Comparison of ENCODE assay signal across 12 cellular contexts in the genomic region with DNA sequence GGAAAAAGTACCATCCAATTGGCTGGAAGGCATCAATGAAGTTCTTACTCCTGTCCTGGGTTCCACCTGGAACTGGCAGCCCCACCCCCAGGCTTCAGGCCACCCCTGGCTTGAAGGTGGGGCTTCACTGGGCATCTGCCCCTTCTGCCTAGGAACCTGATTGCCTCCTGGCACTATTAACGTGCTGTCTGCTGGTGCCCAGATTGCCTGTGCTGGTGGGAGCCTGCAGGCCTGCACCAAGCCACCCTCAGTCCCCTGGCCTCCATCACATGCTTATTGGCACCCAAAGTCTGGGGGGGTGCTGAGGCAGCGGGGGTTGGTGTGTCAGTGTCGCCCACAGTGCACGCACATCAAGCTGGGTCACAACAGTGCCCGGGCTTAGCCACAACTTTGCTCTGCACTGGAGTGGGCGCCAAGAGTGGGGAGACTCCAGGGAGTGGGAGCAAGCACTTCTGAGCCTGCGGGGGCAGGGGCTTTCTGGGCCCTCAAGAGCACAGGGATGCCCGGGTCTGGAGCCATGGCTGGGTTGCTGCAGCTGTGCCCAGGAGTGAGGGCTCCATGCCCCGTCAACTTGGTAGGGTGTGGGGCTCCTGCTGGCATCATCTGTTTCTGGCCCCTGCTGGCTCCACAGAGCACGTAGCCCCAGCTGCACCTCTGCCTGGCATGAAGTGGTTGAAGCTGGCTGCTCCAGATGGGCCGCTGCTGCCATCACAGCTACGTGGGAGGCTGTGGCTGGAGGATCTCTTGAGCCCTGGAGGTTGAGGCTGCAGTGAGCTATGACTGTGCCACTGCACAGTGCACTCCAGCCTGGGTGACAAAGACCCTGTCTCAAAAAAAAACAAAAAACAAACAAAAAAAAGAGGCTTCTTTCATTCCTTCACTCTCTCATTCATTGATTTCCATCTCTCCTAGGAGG. TPM values are rescaled to one million over a fixed set of nuclear protein-coding genes. Genes with fewer than 3 reads are reported as not detected.
DNase-seq lines count a peak whose midpoint lies in the region; ATAC-seq and TF ChIP-seq lines count a peak whose summit lies in the region.
"Had no signal": no experiment of that assay in that cellular context is flagged by ENCODE, and none has a peak within 500 bp of the region (broad histone marks: within the 10 kb centered on the region; RNA-seq: fewer than 3 reads in every experiment).

No MANE protein-coding gene starts in this region.

- H3K9me3 ChIP-seq in ES-I3 (ENCODE audit: control insufficient read depth, insufficient read depth, low read length) (no peaks in the 10 kb centered on the region), neural cell (ENCODE audit: low read length) (no peaks in the 10 kb centered on the region)

- peaks cover 2% of the 10 kb centered on the region; the same call in 1 of the 2 replicates for H3K79me2 ChIP-seq in KMS-11 (ENCODE audit: insufficient read depth, low read depth)
- no peaks in the 10 kb centered on the region for H3K79me2 ChIP-seq in neural cell (replicated peaks; ENCODE audit: insufficient read depth, low read length)

- no peaks in the 10 kb centered on the region for H3K27me3 ChIP-seq in KMS-11 (ENCODE audit: insufficient read depth, low read depth)
- H3K27me3 ChIP-seq in neural cell (ENCODE audit: insufficient read depth, low read depth, low read length), result no peaks in the 10 kb centered on the region

- H3K27ac Mint-ChIP-seq in effector memory CD8-positive, alpha-beta T cell, result peak overlapping the region; percentile 89
- no peak overlapping the region for H3K27ac Mint-ChIP-seq in T-helper 2 cell treated with Interferon-gamma antibody and Interleukin-4, amounts not matched to agents 5 μg/mL and 100 μg/mL, for 36 hours

- H3K4me1 Mint-ChIP-seq in effector memory CD8-positive, alpha-beta T cell (ENCODE audit: low read depth in 2 of 2), result peaks cover 17 to 21% of the 10 kb centered on the region in 2 donors
- H3K4me1 Mint-ChIP-seq in T-helper 2 cell treated with Interferon-gamma antibody and Interleukin-4, amounts not matched to agents 5 μg/mL and 100 μg/mL, for 36 hours (ENCODE audit: low read depth), result peaks cover 10% of the 10 kb centered on the region

- no peak overlapping the region for H3K4me3 ChIP-seq in KMS-11 (IDR thresholded peaks at IDR 0.05; ENCODE audit: insufficient read depth, low read depth, low read length)
- H3K4me3 ChIP-seq in neural cell (ENCODE audit: low read length), result peak overlapping the region; percentile 40

- H3K36me3 ChIP-seq in ES-I3 (ENCODE audit: insufficient read depth, low read length), result no peaks in the 10 kb centered on the region
- H3K36me3 ChIP-seq in KMS-11 (ENCODE audit: insufficient read depth), result no peaks in the 10 kb centered on the region
- H3K36me3 ChIP-seq in neural cell (ENCODE audit: insufficient read depth, low read length), result no peaks in the 10 kb centered on the region

- no peak for TF ChIP-seq EP300 in neural cell (conservative IDR thresholded peaks at IDR 0.05; ENCODE audit: poor library complexity, severe bottlenecking)

- H3F3A ChIP-seq in neural cell (ENCODE audit: insufficient read depth, low read length, poor library complexity, severe bottlenecking), result no peaks in the 10 kb centered on the region

- H3K27ac ChIP-seq in KMS-11 (peak overlapping the region; percentile 71; the same call in 1 of the 2 replicates), neural cell (ENCODE audit: low read length) (no peak overlapping the region)
- H3K27ac ChIP-seq: RWPE1 had no signal

- H2AFZ ChIP-seq in KMS-11 (ENCODE audit: low read depth) (no peak overlapping the region; the same call in 1 of the 2 replicates), neural cell (ENCODE audit: low read depth, low read length) (no peak overlapping the region)

- no peaks in the 10 kb centered on the region for H3K9me3 Mint-ChIP-seq in effector memory CD8-positive, alpha-beta T cell
- no peaks in the 10 kb centered on the region for H3K9me3 Mint-ChIP-seq in T-helper 2 cell treated with Interferon-gamma antibody and Interleukin-4, amounts not matched to agents 5 μg/mL and 100 μg/mL, for 36 hours

- H3K4me1 ChIP-seq in ES-I3 (ENCODE audit: insufficient read depth, low read length) (no peaks in the 10 kb centered on the region), KMS-11 (ENCODE audit: low read depth, poor library complexity, severe bottlenecking) (peaks cover 9% of the 10 kb centered on the region)

- peak overlapping the region; percentile 80; the same call in 1 of the 2 replicates for H3K9ac ChIP-seq in ES-I3 (ENCODE audit: low read depth, low read length)
- peak overlapping the region; percentile 49; the same call in 1 of the 2 replicates for H3K9ac ChIP-seq in KMS-11
- H3K9ac ChIP-seq in neural cell (ENCODE audit: low read length), result no peak overlapping the region

- TF ChIP-seq CTCF in KMS-11 (conservative IDR thresholded peaks at IDR 0.05; ENCODE audit: low read depth, low read length), result no peak
- no peak for TF ChIP-seq CTCF in neural cell (IDR thresholded peaks at IDR 0.05; ENCODE audit: poor library complexity, severe bottlenecking)

- H3K27me3 Mint-ChIP-seq in effector memory CD8-positive, alpha-beta T cell, result no peaks in the 10 kb centered on the region
- H3K27me3 Mint-ChIP-seq in T-helper 2 cell treated with Interferon-gamma antibody and Interleukin-4, amounts not matched to agents 5 μg/mL and 100 μg/mL, for 36 hours (ENCODE audit: low read depth), result no peaks in the 10 kb centered on the region

- H3K4me2 ChIP-seq in KMS-11 (peak overlapping the region; percentile 25; the same call in 1 of the 2 replicates), neural cell (ENCODE audit: low read length) (no peak overlapping the region)

- peaks cover 11% of the 10 kb centered on the region for H3K36me3 Mint-ChIP-seq in effector memory CD8-positive, alpha-beta T cell (ENCODE audit: insufficient read depth)
- H3K36me3 Mint-ChIP-seq in T-helper 2 cell treated with Interferon-gamma antibody and Interleukin-4, amounts not matched to agents 5 μg/mL and 100 μg/mL, for 36 hours (ENCODE audit: low read depth), result no peaks in the 10 kb centered on the region

- ATAC-seq in effector memory CD8-positive, alpha-beta T cell (replicated peaks), result no peak
- no peak for ATAC-seq in HG03095 (IDR thresholded peaks at IDR 0.05; ENCODE audit: unreplicated experiment)

- DNase-seq in effector memory CD8-positive, alpha-beta T cell, result no peak
- DNase-seq in T-helper 2 cell treated with Interferon-gamma antibody and Interleukin-4, amounts not matched to agents 5 μg/mL and 100 μg/mL, for 36 hours (ENCODE audit: low spot score), result no peak
- DNase-seq in amniotic stem cell (lab: John Stamatoyannopoulos, UW), result no peak
- no peak for DNase-seq in GM19238 (ENCODE audit: insufficient read length, low spot score)
- DNase-seq: DMS153; effector CD4-positive, alpha-beta T cell; NCI-H1417 had no signal

- TF ChIP-seq RAD21 in neural cell (conservative IDR thresholded peaks at IDR 0.05), result no peak

- peak overlapping the region in 1 of 2 donors; percentile 80 for H3K4me3 Mint-ChIP-seq in effector memory CD8-positive, alpha-beta T cell
- no peak overlapping the region for H3K4me3 Mint-ChIP-seq in T-helper 2 cell treated with Interferon-gamma antibody and Interleukin-4, amounts not matched to agents 5 μg/mL and 100 μg/mL, for 36 hours

- no peaks in the 10 kb centered on the region for H3K9me2 ChIP-seq in neural cell (ENCODE audit: insufficient read depth, low read length)

- H4K20me1 ChIP-seq in KMS-11 (ENCODE audit: insufficient read depth), result no peaks in the 10 kb centered on the region
- no peaks in the 10 kb centered on the region for H4K20me1 ChIP-seq in neural cell (ENCODE audit: insufficient read depth)

TF ChIP-seq in neural cell, 6 proteins besides CTCF, POLR2A, EP300 and RAD21:
- TF ChIP-seq TAF1 (IDR thresholded peaks at IDR 0.05; ENCODE audit: low read depth), result no peak
- TF ChIP-seq REST (IDR thresholded peaks at IDR 0.05; ENCODE audit: borderline replicate concordance), result no peak
- TF ChIP-seq SMC3 (conservative IDR thresholded peaks at IDR 0.05; ENCODE audit: poor library complexity), result no peak
- TF ChIP-seq EZH2 (IDR thresholded peaks at IDR 0.05; ENCODE audit: borderline replicate concordance, insufficient read depth, low read length, poor library complexity, severe bottlenecking), result no peak
- no peak for TF ChIP-seq POLR2AphosphoS5 (IDR thresholded peaks at IDR 0.05)
- no peak for TF ChIP-seq MXI1 (conservative IDR thresholded peaks at IDR 0.05; ENCODE audit: poor library complexity, severe bottlenecking)

RNA-seq across cellular contexts. Expression of gene LSM10, which starts 4.2 kb away (rescaled TPM):
- 1.3 and 3.2 TPM in 2 replicates for polyA plus RNA-seq in neural cell
- 1.0 and 2.7 TPM in 2 replicates for polyA minus RNA-seq in neural cell

RNA-seq across cellular contexts. Expression of gene STK40, which starts 16.1 kb away (rescaled TPM):
- 8.4 and 10.5 TPM in 2 replicates for polyA plus RNA-seq in neural cell
- 17.2 and 19.7 TPM in 2 replicates for polyA minus RNA-seq in neural cell

RNA-seq across cellular contexts. Expression of gene OSCP1, which starts 48.4 kb away (rescaled TPM):
- polyA plus RNA-seq in neural cell, result 16.2 and 20.7 TPM in 2 replicates
- 22.2 and 25.6 TPM in 2 replicates for polyA minus RNA-seq in neural cell
